In genomic region chr12:29517265-29517664, GRCh38 we compare ENCODE assay signal across 18 cellular contexts. TPM values are rescaled to one million over a fixed set of nuclear protein-coding genes. Genes with fewer than 3 reads are reported as not detected.
A peak's percentile ranks its signal among the peaks of the same experiment; 100 is the strongest.
DNase-seq lines count a peak whose midpoint lies in the region; ATAC-seq, FAIRE-seq and TF ChIP-seq lines count a peak whose summit lies in the region.
"Had no signal": no experiment of that assay in that cellular context is flagged by ENCODE, and none has a peak within 500 bp of the region (broad histone marks: within the 10 kb centered on the region; RNA-seq: fewer than 3 reads in every experiment).

No MANE protein-coding gene starts in this region.

- no peak for ATAC-seq in activated CD8-positive, alpha-beta T cell treated with anti-CD3 and anti-CD28 coated beads for 36 hours
- ATAC-seq in activated T-helper 17 cell treated with anti-CD3 and anti-CD28 coated beads, Interleukin-2, amount 50 U/mL, for 72 hours (replicated peaks) = no peak

- H3K9me3 Mint-ChIP-seq in activated CD8-positive, alpha-beta T cell treated with anti-CD3 and anti-CD28 coated beads for 36 hours = no peaks in the 10 kb centered on the region
- H3K9me3 Mint-ChIP-seq in activated T-helper 17 cell treated with anti-CD3 and anti-CD28 coated beads, Interleukin-2, amount 50 U/mL, for 72 hours = no peaks in the 10 kb centered on the region
- H3K9me3 Mint-ChIP-seq: CD14-positive monocyte; stimulated activated naive CD8-positive, alpha-beta T cell treated with anti-CD3 and anti-CD28 coated beads, Interleukin-15, Interleukin-2, amounts not matched to agents 100 ng/mL and 50 ng/mL, for 24 hours had no signal

- no peaks in the 10 kb centered on the region for H3K79me2 ChIP-seq in ACC112 (ENCODE audit: control insufficient read depth, insufficient read depth, low read length, unreplicated experiment)

- no peaks in the 10 kb centered on the region for H3K36me3 Mint-ChIP-seq in activated CD8-positive, alpha-beta T cell treated with anti-CD3 and anti-CD28 coated beads for 36 hours (ENCODE audit: low read depth)
- H3K36me3 Mint-ChIP-seq in activated T-helper 17 cell treated with anti-CD3 and anti-CD28 coated beads, Interleukin-2, amount 50 U/mL, for 72 hours (ENCODE audit: low read depth) = no peaks in the 10 kb centered on the region

- no peak for FAIRE-seq in HTR-8/SVneo (lab: Jason Lieb, UNC)
- FAIRE-seq: astrocyte had no signal

- no peak overlapping the region for H3K4me3 Mint-ChIP-seq in activated CD8-positive, alpha-beta T cell treated with anti-CD3 and anti-CD28 coated beads for 36 hours
- H3K4me3 Mint-ChIP-seq in activated T-helper 17 cell treated with anti-CD3 and anti-CD28 coated beads, Interleukin-2, amount 50 U/mL, for 72 hours = no peak overlapping the region
- H3K4me3 Mint-ChIP-seq: CD14-positive monocyte; stimulated activated naive CD8-positive, alpha-beta T cell treated with anti-CD3 and anti-CD28 coated beads, Interleukin-15, Interleukin-2, amounts not matched to agents 100 ng/mL and 50 ng/mL, for 24 hours had no signal

- intact Hi-C loops in activated CD8-positive, alpha-beta T cell treated with anti-CD3 and anti-CD28 coated beads for 36 hours (cut with micrococcal nuclease) = no loop called here

- H2AFZ ChIP-seq in ACC112 (ENCODE audit: low read length, unreplicated experiment) = no peak overlapping the region

- POLR2A ChIA-PET in GM10248 (lab: Yijun Ruan, JAX) = no interaction called here
- POLR2A ChIA-PET in activated CD8-positive, alpha-beta T cell treated with anti-CD3 and anti-CD28 coated beads for 36 hours (lab: Charles Lee) = no interaction called here

- peaks cover 46% of the 10 kb centered on the region for H3K36me3 ChIP-seq in ACC112 (ENCODE audit: insufficient read depth, low read length)

- TF ChIP-seq CTCF in GM10248 (IDR thresholded peaks at IDR 0.05; ENCODE audit: control extremely low read depth, extremely low read depth, low read depth, missing control alignments) = peak; percentile 22
- TF ChIP-seq CTCF in activated CD8-positive, alpha-beta T cell treated with anti-CD3 and anti-CD28 coated beads for 36 hours (IDR thresholded peaks at IDR 0.05) = no peak

- CTCF ChIA-PET in GM10248 (lab: Yijun Ruan, JAX) = interaction anchor here (1.2 to 1.4 kb wide), 2 partner anchors 1289 to 1326 kb away, joined by 3 to 5 read pairs; no protein-coding TSS in a partner anchor
- CTCF ChIA-PET in activated CD8-positive, alpha-beta T cell treated with anti-CD3 and anti-CD28 coated beads for 36 hours (lab: Charles Lee) = no interaction called here

- H3K4me1 Mint-ChIP-seq in activated CD8-positive, alpha-beta T cell treated with anti-CD3 and anti-CD28 coated beads for 36 hours (ENCODE audit: low read depth) = no peaks in the 10 kb centered on the region
- H3K4me1 Mint-ChIP-seq in activated T-helper 17 cell treated with anti-CD3 and anti-CD28 coated beads, Interleukin-2, amount 50 U/mL, for 72 hours = no peaks in the 10 kb centered on the region
- H3K4me1 Mint-ChIP-seq: CD14-positive monocyte had no signal

- no peak overlapping the region for H3K27ac Mint-ChIP-seq in activated CD8-positive, alpha-beta T cell treated with anti-CD3 and anti-CD28 coated beads for 36 hours
- no peak overlapping the region for H3K27ac Mint-ChIP-seq in activated T-helper 17 cell treated with anti-CD3 and anti-CD28 coated beads, Interleukin-2, amount 50 U/mL, for 72 hours
- H3K27ac Mint-ChIP-seq: stimulated activated naive CD8-positive, alpha-beta T cell treated with anti-CD3 and anti-CD28 coated beads, Interleukin-15, Interleukin-2, amounts not matched to agents 100 ng/mL and 50 ng/mL, for 24 hours had no signal

- peak overlapping the region; percentile 64 for H3K27ac ChIP-seq in ACC112 (ENCODE audit: low read depth, low read length)
- H3K27ac ChIP-seq: heart right ventricle, HL-60, RWPE1 had no signal

- H3K4me3 ChIP-seq in ACC112 (ENCODE audit: low read depth, low read length) = no peak overlapping the region
- H3K4me3 ChIP-seq: heart right ventricle had no signal

- peaks cover 23% of the 10 kb centered on the region for H3K4me1 ChIP-seq in ACC112 (ENCODE audit: control insufficient read depth, insufficient read depth, low read length, unreplicated experiment)

- no peaks in the 10 kb centered on the region for H3K27me3 ChIP-seq in ACC112 (ENCODE audit: insufficient read depth, low read length)
- H3K27me3 ChIP-seq: heart right ventricle had no signal

- H3K27me3 Mint-ChIP-seq in activated CD8-positive, alpha-beta T cell treated with anti-CD3 and anti-CD28 coated beads for 36 hours = peaks cover 6% of the 10 kb centered on the region
- peaks cover 15% of the 10 kb centered on the region for H3K27me3 Mint-ChIP-seq in activated T-helper 17 cell treated with anti-CD3 and anti-CD28 coated beads, Interleukin-2, amount 50 U/mL, for 72 hours

- DNase-seq in GM10248 (ENCODE audit: extremely low spot score) (no peak), OCI-M1 (lab: John Stamatoyannopoulos, UW) (peak; percentile 75), kidney tubule cell (ENCODE audit: low spot score) (peak; percentile 2), HTR-8/SVneo (ENCODE audit: insufficient read length, low spot score) (no peak), DMS153 treated with DMSO at 0.1 percent for 48 hours (lab: John Stamatoyannopoulos, UW; ENCODE audit: unreplicated experiment) (no peak)
- DNase-seq in activated CD8-positive, alpha-beta T cell treated with anti-CD3 and anti-CD28 coated beads for 36 hours = no peak
- DNase-seq: activated T-cell treated with anti-CD3 and anti-CD28 coated beads, Interleukin-2, amount 50 U/mL, for 1 hour; heart right ventricle; mesendoderm; NCI-H1694; stimulated activated CD4-positive, alpha-beta T cell treated with anti-CD3 and anti-CD28 coated beads, Interleukin-2, amount 100 ng/mL, for 48 hours had no signal

RNA-seq across cellular contexts. Expression of gene OVCH1, which starts 19.8 kb away (rescaled TPM):
- not detected for total RNA-seq in activated CD8-positive, alpha-beta T cell treated with anti-CD3 and anti-CD28 coated beads for 36 hours
- total RNA-seq in activated T-helper 17 cell treated with anti-CD3 and anti-CD28 coated beads, Interleukin-2, amount 50 U/mL, for 72 hours = not detected
- total RNA-seq: astrocyte had no signal

Comparison
In these comparisons a context has a peak if more than half of its experiments do, and no peak if none do; other contexts are left out.
1. DNase-seq: peak in OCI-M1 (single experiment) and kidney tubule cell (single experiment); none in GM10248 (single experiment), activated CD8-positive, alpha-beta T cell treated with anti-CD3 and anti-CD28 coated beads for 36 hours (single experiment), HTR-8/SVneo (single experiment) and DMS153 treated with DMSO at 0.1 percent for 48 hours (single experiment).